8 cellular contexts compared by ENCODE assay signal in the genomic region with DNA sequence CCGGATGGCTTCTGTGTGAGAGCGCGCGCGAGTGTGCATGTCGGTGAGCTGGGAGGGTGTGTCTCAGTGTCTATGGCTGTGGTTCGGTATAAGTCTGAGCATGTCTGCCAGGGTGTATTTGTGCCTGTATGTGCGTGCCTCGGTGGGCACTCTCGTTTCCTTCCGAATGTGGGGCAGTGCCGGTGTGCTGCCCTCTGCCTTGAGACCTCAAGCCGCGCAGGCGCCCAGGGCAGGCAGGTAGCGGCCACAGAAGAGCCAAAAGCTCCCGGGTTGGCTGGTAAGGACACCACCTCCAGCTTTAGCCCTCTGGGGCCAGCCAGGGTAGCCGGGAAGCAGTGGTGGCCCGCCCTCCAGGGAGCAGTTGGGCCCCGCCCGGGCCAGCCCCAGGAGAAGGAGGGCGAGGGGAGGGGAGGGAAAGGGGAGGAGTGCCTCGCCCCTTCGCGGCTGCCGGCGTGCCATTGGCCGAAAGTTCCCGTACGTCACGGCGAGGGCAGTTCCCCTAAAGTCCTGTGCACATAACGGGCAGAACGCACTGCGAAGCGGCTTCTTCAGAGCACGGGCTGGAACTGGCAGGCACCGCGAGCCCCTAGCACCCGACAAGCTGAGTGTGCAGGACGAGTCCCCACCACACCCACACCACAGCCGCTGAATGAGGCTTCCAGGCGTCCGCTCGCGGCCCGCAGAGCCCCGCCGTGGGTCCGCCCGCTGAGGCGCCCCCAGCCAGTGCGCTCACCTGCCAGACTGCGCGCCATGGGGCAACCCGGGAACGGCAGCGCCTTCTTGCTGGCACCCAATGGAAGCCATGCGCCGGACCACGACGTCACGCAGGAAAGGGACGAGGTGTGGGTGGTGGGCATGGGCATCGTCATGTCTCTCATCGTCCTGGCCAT. TPM values are rescaled to one million over a fixed set of nuclear protein-coding genes. Genes with fewer than 3 reads are reported as not detected.
DNase-seq lines count a peak whose midpoint lies in the region; ATAC-seq, FAIRE-seq and TF ChIP-seq lines count a peak whose summit lies in the region.

A gene (plus strand): TSS at position 530 of the 890 bp plus-strand sequence. CDS start 221 bp downstream, at position 751.

- H3K36me3 ChIP-seq in kidney (ENCODE audit: control insufficient read depth in 1 of 2, insufficient read depth in 2 of 2, low read length in 2 of 2): no peaks in the 10 kb centered on the region

- peaks cover 0 to 12% of the 10 kb centered on the region in 2 donors for H3K4me1 ChIP-seq in kidney (ENCODE audit: control insufficient read depth in 1 of 2, insufficient read depth in 1 of 2, low read depth in 1 of 2, low read length in 2 of 2)

- TF ChIP-seq CTCF in kidney (IDR thresholded peaks at IDR 0.05; ENCODE audit: borderline replicate concordance, extremely low read depth, insufficient read depth): no peak

- H3K9me3 ChIP-seq in kidney (ENCODE audit: control insufficient read depth in 1 of 2, low read length in 2 of 2): no peaks in the 10 kb centered on the region

- DNase-seq in GM18507 (ENCODE audit: extremely low spot score, insufficient read length, low read depth) (peak; percentile 71), NCI-H2081 (lab: John Stamatoyannopoulos, UW) (peak; percentile 56 to 68), cerebellar cortex (ENCODE audit: low spot score) (peak; percentile 40), kidney (peak; percentile 97), SHP77 treated with DMSO at 0.1 percent for 48 hours (lab: John Stamatoyannopoulos, UW) (no peak)
- DNase-seq in activated CD4-positive, CD25-positive, alpha-beta regulatory T cell treated with anti-CD3 and anti-CD28 coated beads, Interleukin-2, amount 50 U/mL, for 72 hours: peak; percentile 81
- DNase-seq in stimulated activated CD4-positive, alpha-beta T cell treated with anti-CD3 and anti-CD28 coated beads, Interleukin-15, amount 100 ng/mL, for 1 hour (ENCODE audit: low read depth in 1 of 2, low spot score in 1 of 2): peak; percentile 70 to 71

- intact Hi-C loops in kidney (cut with DNase I): no loop called here

- peak; percentile 99 for ATAC-seq in HG02885 (IDR thresholded peaks at IDR 0.05; ENCODE audit: poor library complexity, unreplicated experiment)

- FAIRE-seq in GM18507 (lab: Jason Lieb, UNC): peak; percentile 97
- no peak for FAIRE-seq in kidney (lab: Jason Lieb, UNC)

- peak within 1 kb of the TSS; percentile 55 to 69 for H3K27ac ChIP-seq in kidney (ENCODE audit: low read depth in 2 of 2, low read length in 2 of 2)

- peak within 1 kb of the TSS; percentile 61 to 69 for H3K9ac ChIP-seq in kidney (ENCODE audit: low read length in 2 of 2)

- peak within 1 kb of the TSS; percentile 75 to 86 for H3K4me3 ChIP-seq in kidney (ENCODE audit: low read length in 2 of 2)

RNA-seq across cellular contexts. Expression of the gene that starts here (rescaled TPM):
- total RNA-seq in kidney: 5.0 TPM
- 0.92 TPM for polyA plus RNA-seq in kidney (ENCODE audit: insufficient read depth, low read depth, low replicate concordance)
